In genomic region chr12:93183940-93184663, GRCh38 we compare ENCODE assay signal across 8 cellular contexts.
DNase-seq lines count a peak whose midpoint lies in the region; ATAC-seq and TF ChIP-seq lines count a peak whose summit lies in the region.

No MANE protein-coding gene starts in this region.

- no peaks in the 10 kb centered on the region for H3K36me3 Mint-ChIP-seq in stimulated activated effector memory CD8-positive, alpha-beta T cell treated with anti-CD3 and anti-CD28 coated beads, Interleukin-12 subunit alpha, Interleukin-12 subunit beta, amount 100 ng/mL, for 72 hours

- peaks cover 18% of the 10 kb centered on the region for H3K4me1 ChIP-seq in cardiac muscle cell (ENCODE audit: low read depth)

- H3K4me3 Mint-ChIP-seq in stimulated activated effector memory CD8-positive, alpha-beta T cell treated with anti-CD3 and anti-CD28 coated beads, Interleukin-12 subunit alpha, Interleukin-12 subunit beta, amount 100 ng/mL, for 72 hours = no peak overlapping the region

- H3K27me3 ChIP-seq in cardiac muscle cell = no peaks in the 10 kb centered on the region

- no peak overlapping the region for H3K27ac Mint-ChIP-seq in stimulated activated effector memory CD8-positive, alpha-beta T cell treated with anti-CD3 and anti-CD28 coated beads, Interleukin-12 subunit alpha, Interleukin-12 subunit beta, amount 100 ng/mL, for 72 hours

- ATAC-seq in GM18909 (IDR thresholded peaks at IDR 0.05; ENCODE audit: poor library complexity, unreplicated experiment) (peak; percentile 90), HG02852 (IDR thresholded peaks at IDR 0.05; ENCODE audit: unreplicated experiment) (peak; percentile 90)
- ATAC-seq in stimulated activated effector memory CD8-positive, alpha-beta T cell treated with anti-CD3 and anti-CD28 coated beads, Interleukin-12 subunit alpha, Interleukin-12 subunit beta, amount 100 ng/mL, for 72 hours = peak; percentile 53

- H3K9me3 Mint-ChIP-seq in stimulated activated effector memory CD8-positive, alpha-beta T cell treated with anti-CD3 and anti-CD28 coated beads, Interleukin-12 subunit alpha, Interleukin-12 subunit beta, amount 100 ng/mL, for 72 hours = no peaks in the 10 kb centered on the region

- DNase-seq in SKM-1 (lab: John Stamatoyannopoulos, UW; ENCODE audit: unreplicated experiment) (peak; percentile 73), cardiac muscle cell (ENCODE audit: low read depth in 1 of 2, low spot score in 1 of 2) (peak; percentile 51 to 61), NCI-H128 (lab: John Stamatoyannopoulos, UW; ENCODE audit: unreplicated experiment) (no peak), NCI-H1417 treated with DMSO at 0.1 percent for 48 hours (lab: John Stamatoyannopoulos, UW) (no peak)
- DNase-seq in stimulated activated effector memory CD8-positive, alpha-beta T cell treated with anti-CD3 and anti-CD28 coated beads, Interleukin-12 subunit alpha, Interleukin-12 subunit beta, amount 100 ng/mL, for 72 hours (ENCODE audit: low spot score in 2 of 2) = no peak
- no peak for DNase-seq in NK-92 treated with Interleukin-12 subunit alpha and Interleukin-12 subunit beta, amount 100 ng/mL, for 24 hours (lab: John Stamatoyannopoulos, UW)

- TF ChIP-seq CTCF in cardiac muscle cell (IDR thresholded peaks at IDR 0.05; ENCODE audit: low read depth, low read length) = no peak

- no peaks in the 10 kb centered on the region for H3K9me3 ChIP-seq in cardiac muscle cell (ENCODE audit: low read depth)

- H3K4me1 Mint-ChIP-seq in stimulated activated effector memory CD8-positive, alpha-beta T cell treated with anti-CD3 and anti-CD28 coated beads, Interleukin-12 subunit alpha, Interleukin-12 subunit beta, amount 100 ng/mL, for 72 hours = peaks cover 9% of the 10 kb centered on the region

- no peaks in the 10 kb centered on the region for H3K36me3 ChIP-seq in cardiac muscle cell

- no peak overlapping the region for H3K4me3 ChIP-seq in cardiac muscle cell

- H3K27ac ChIP-seq in cardiac muscle cell = peak overlapping the region; percentile 88

Comparison
In these comparisons a context has a peak if more than half of its experiments do, and no peak if none do; other contexts are left out.
1. DNase-seq: peak in SKM-1 (single experiment) and cardiac muscle cell (2 of 2); none in stimulated activated effector memory CD8-positive, alpha-beta T cell treated with anti-CD3 and anti-CD28 coated beads, Interleukin-12 subunit alpha, Interleukin-12 subunit beta, amount 100 ng/mL, for 72 hours (0 of 2), NK-92 treated with Interleukin-12 subunit alpha and Interleukin-12 subunit beta, amount 100 ng/mL, for 24 hours (single experiment), NCI-H128 (single experiment) and NCI-H1417 treated with DMSO at 0.1 percent for 48 hours (single experiment).
2. Peak in every context shown above with its lines, with median percentiles within 50 percentile points of each other: ATAC-seq.